Comparison of ENCODE assay signal across 15 cellular contexts in the genomic region with DNA sequence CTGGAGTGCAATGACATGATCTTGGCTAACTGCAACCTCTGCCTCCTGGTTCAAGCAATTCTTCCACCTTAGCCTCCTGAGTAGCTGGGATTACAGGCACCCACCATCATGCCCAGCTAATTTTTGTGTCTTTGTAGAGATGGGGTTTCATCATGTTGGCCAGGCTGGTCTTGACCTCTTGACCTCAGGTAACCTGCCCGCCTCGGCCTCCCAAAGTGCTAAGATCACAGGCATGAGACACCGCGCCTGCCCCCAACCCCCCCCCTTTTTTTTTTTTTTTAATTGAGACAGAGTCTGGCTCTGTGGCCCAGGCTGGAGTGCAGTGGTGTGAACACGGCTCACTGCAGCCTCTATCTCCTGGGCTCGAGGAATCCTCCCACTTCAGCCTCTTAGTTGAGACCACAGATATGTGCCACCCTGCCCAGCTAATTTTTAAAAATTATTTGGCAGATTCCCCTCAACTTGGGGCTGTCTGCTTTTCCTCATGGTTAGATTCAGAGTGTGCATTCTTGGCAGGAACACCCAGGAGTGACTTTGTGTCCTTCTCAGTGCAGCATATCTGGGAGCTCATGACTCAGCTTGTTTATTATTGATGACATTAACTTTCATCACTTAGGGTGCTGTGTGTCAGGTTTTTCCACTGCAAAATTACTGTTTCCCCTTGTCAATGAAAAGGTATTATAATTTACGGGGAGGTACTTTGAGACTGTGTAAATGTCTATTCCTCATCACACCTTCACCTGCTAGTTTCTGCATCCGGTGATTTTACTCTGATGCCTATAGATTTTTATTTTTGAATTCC. TPM values are rescaled to one million over a fixed set of nuclear protein-coding genes. Genes with fewer than 3 reads are reported as not detected.
A peak's percentile ranks its signal among the peaks of the same experiment; 100 is the strongest.
DNase-seq lines count a peak whose midpoint lies in the region; ATAC-seq, FAIRE-seq and TF ChIP-seq lines count a peak whose summit lies in the region.
"Had no signal": no experiment of that assay in that cellular context is flagged by ENCODE, and none has a peak within 500 bp of the region (broad histone marks: within the 10 kb centered on the region; RNA-seq: fewer than 3 reads in every experiment).

No MANE protein-coding gene starts in this region.

- H4K20me1 ChIP-seq in K562 (replicated peaks; ENCODE audit: control insufficient read depth, insufficient read depth, low read length): no peaks in the 10 kb centered on the region
- no peaks in the 10 kb centered on the region for H4K20me1 ChIP-seq in HepG2 (ENCODE audit: insufficient read depth, low read length)

- no peaks in the 10 kb centered on the region for H3K9me3 ChIP-seq in CD8-positive, alpha-beta memory T cell (ENCODE audit: low read length)
- H3K9me3 ChIP-seq in K562 (replicated peaks; ENCODE audit: control insufficient read depth, insufficient read depth, low read depth, low read length) (no peaks in the 10 kb centered on the region), HepG2 (ENCODE audit: low read length) (no peaks in the 10 kb centered on the region), right cardiac atrium (ENCODE audit: control insufficient read depth, low read length) (no peaks in the 10 kb centered on the region), MG63 (no peaks in the 10 kb centered on the region)

- intact Hi-C loops in K562 (cut with micrococcal nuclease): no loop called here
- intact Hi-C loops in HepG2 (cut with micrococcal nuclease; ENCODE audit: unreplicated experiment): no loop called here
- intact Hi-C loops in right cardiac atrium (cut with DNase I): no loop called here

- H3K9me1 ChIP-seq in K562 (ENCODE audit: control insufficient read depth, insufficient read depth, low read length): no peaks in the 10 kb centered on the region

- TF ChIP-seq POLR2A in K562 (conservative IDR thresholded peaks at IDR 0.05) (no peak), HepG2 (IDR thresholded peaks at IDR 0.05; ENCODE audit: insufficient read depth in 1 of 2, low read depth in 2 of 2, low read length in 2 of 2) (no peak)

- no peak overlapping the region for H3K4me3 ChIP-seq in CD8-positive, alpha-beta memory T cell (ENCODE audit: low read length)
- H3K4me3 ChIP-seq in K562 (no peak overlapping the region), HepG2 (replicated peaks in 1 of 3; ENCODE audit: insufficient read depth in 1 of 3, low read depth in 2 of 3, low read length in 3 of 3) (no peak overlapping the region), right cardiac atrium (ENCODE audit: low read length) (no peak overlapping the region), MG63 (no peak overlapping the region)

- H3K9me3 Mint-ChIP-seq in CD8-positive, alpha-beta memory T cell: no peaks in the 10 kb centered on the region
- H3K9me3 Mint-ChIP-seq: CD4-positive, alpha-beta T cell had no signal

- no peak for DNase-seq in CD8-positive, alpha-beta memory T cell
- DNase-seq in M059J (ENCODE audit: low read depth) (peak; percentile 29), K562 (ENCODE audit: extremely low read depth in 1 of 4, low spot score in 3 of 4) (peak; percentile 28 to 51 (median 44)), HepG2 (ENCODE audit: low spot score) (no peak), midbrain (lab: John Stamatoyannopoulos, UW) (no peak), right cardiac atrium (no peak), MG63 (no peak)
- DNase-seq: CD4-positive, alpha-beta T cell; H7; NCI-H1092; NCI-H187 treated with DMSO at 0.1 percent for 48 hours; NCI-H748 treated with DMSO at 0.1 percent for 48 hours; SHP77 had no signal

- TF ChIP-seq EP300 in K562 (IDR thresholded peaks at IDR 0.05; ENCODE audit: low read length) (peak; percentile 78), HepG2 (IDR thresholded peaks at IDR 0.05; ENCODE audit: low read depth in 2 of 2, low read length in 2 of 2) (no peak; a peak in 1 of 4 replicates), HepG2 (CRISPR knock-in tag; IDR thresholded peaks at IDR 0.05; ENCODE audit: borderline replicate concordance) (no peak)

- CTCF ChIA-PET in CD8-positive, alpha-beta memory T cell (lab: Charles Lee): interaction anchor here (1.3 kb wide), 1 partner anchor 11 kb away, joined by 3 read pairs; no protein-coding TSS in a partner anchor
- CTCF ChIA-PET in K562 (lab: Yijun Ruan, JAX; ENCODE audit: low intra/inter-chr PET ratio): no interaction called here
- CTCF ChIA-PET in HepG2 (lab: Yijun Ruan, JAX; ENCODE audit: low intra/inter-chr PET ratio, low total read pairs): no interaction called here

- peak overlapping the region; percentile 5; the same call in 1 of the 2 replicates for H3K4me2 ChIP-seq in K562 (ENCODE audit: insufficient read depth, low read length)
- no peak overlapping the region for H3K4me2 ChIP-seq in HepG2 (ENCODE audit: low read depth, low read length)

- peaks cover 5 to 56% (median 6%) of the 10 kb centered on the region in 3 donors for H3K36me3 Mint-ChIP-seq in CD8-positive, alpha-beta memory T cell

- H2AFZ ChIP-seq in K562 (ENCODE audit: low read depth, low read length) (peak overlapping the region; percentile 12; the same call in 1 of the 2 replicates), HepG2 (ENCODE audit: low read length) (no peak overlapping the region)

- H3K27me3 Mint-ChIP-seq in CD8-positive, alpha-beta memory T cell: no peaks in the 10 kb centered on the region
- H3K27me3 Mint-ChIP-seq: CD4-positive, alpha-beta T cell had no signal

- FAIRE-seq in K562 (lab: Jason Lieb, UNC) (peak; percentile 84), HepG2 (lab: Jason Lieb, UNC) (peak; percentile 21)

- TF ChIP-seq CTCF in K562 (IDR thresholded peaks at IDR 0.05 in 2 of 3, conservative IDR thresholded peaks at IDR 0.05 in 1 of 3; ENCODE audit: insufficient read depth in 2 of 3, low read depth in 1 of 3, low read length in 3 of 3) (no peak), HepG2 (CRISPR knock-in tag; IDR thresholded peaks at IDR 0.05) (no peak)

- peak overlapping the region; percentile 27 for H3K27ac ChIP-seq in CD8-positive, alpha-beta memory T cell (ENCODE audit: low read depth, low read length)
- peak overlapping the region; percentile 45; the same call in 2 of the 3 replicates for H3K27ac ChIP-seq in K562 (ENCODE audit: extremely low read depth, low read depth, low read length)
- peak overlapping the region; percentile 48 for H3K27ac ChIP-seq in HepG2 (ENCODE audit: extremely low read length, insufficient read depth, low read length)
- H3K27ac ChIP-seq in right cardiac atrium (ENCODE audit: low read length): no peak overlapping the region

- peak overlapping the region in 1 of 2 experiments; percentile 34; a peak in 2 of 4 replicates for H3K9ac ChIP-seq in K562 (ENCODE audit: insufficient read depth in 1 of 2, low read depth in 2 of 2, low read length in 2 of 2)
- no peak overlapping the region for H3K9ac ChIP-seq in HepG2 (ENCODE audit: insufficient read depth, low read depth, low read length)

- H3K27me3 ChIP-seq in CD8-positive, alpha-beta memory T cell (ENCODE audit: insufficient read depth, low read length, poor library complexity, severe bottlenecking): no peaks in the 10 kb centered on the region
- no peaks in the 10 kb centered on the region for H3K27me3 ChIP-seq in K562 (ENCODE audit: control insufficient read depth in 2 of 2, insufficient read depth in 2 of 2, low read length in 2 of 2)
- no peaks in the 10 kb centered on the region for H3K27me3 ChIP-seq in HepG2 (ENCODE audit: control insufficient read depth in 1 of 2, insufficient read depth in 2 of 2, low read length in 2 of 2)
- H3K27me3 ChIP-seq in right cardiac atrium (ENCODE audit: control insufficient read depth, insufficient read depth): no peaks in the 10 kb centered on the region
- no peaks in the 10 kb centered on the region for H3K27me3 ChIP-seq in MG63

- H3K4me1 Mint-ChIP-seq in CD8-positive, alpha-beta memory T cell: peaks cover 1 to 8% (median 4%) of the 10 kb centered on the region in 3 donors

- POLR2A ChIA-PET in CD8-positive, alpha-beta memory T cell (lab: Charles Lee): no interaction called here
- POLR2A ChIA-PET in K562 (lab: Yijun Ruan, JAX) (interaction anchor here (1.1 kb wide), 1 partner anchor 16 kb away, joined by 3 read pairs; no protein-coding TSS in a partner anchor), HepG2 (lab: Yijun Ruan, JAX) (interaction anchor here (0.6 to 4.7 kb wide), 6 partner anchors 10 to 47 kb away, joined by 3 to 25 read pairs (median 4); no protein-coding TSS in a partner anchor)

- WGBS in K562 (ENCODE audit: insufficient coverage, low coverage, missing lambda C conversion rate): 61% methylated on average over 5 of the region's 8 CpGs
- WGBS in HepG2 (ENCODE audit: low lambda C conversion rate): 56% methylated on average over 8 of the region's 8 CpGs
- 96% methylated on average over 8 of the region's 8 CpGs for WGBS in right cardiac atrium

- no peak overlapping the region for H3K4me3 Mint-ChIP-seq in CD8-positive, alpha-beta memory T cell
- H3K4me3 Mint-ChIP-seq: CD4-positive, alpha-beta T cell had no signal

- ATAC-seq in K562 (peak; percentile 92), HepG2 (peak; percentile 45; the same call in 2 of the 3 replicates), HG02884 (IDR thresholded peaks at IDR 0.05; ENCODE audit: unreplicated experiment) (no peak), right cardiac atrium (no peak)
- ATAC-seq: Panc1 had no signal

- peaks cover 10% of the 10 kb centered on the region for H3K36me3 ChIP-seq in CD8-positive, alpha-beta memory T cell (ENCODE audit: insufficient read depth, low read length)
- H3K36me3 ChIP-seq in K562 (ENCODE audit: control insufficient read depth, insufficient read depth, low read length) (no peaks in the 10 kb centered on the region; the same call in 2 of the 3 replicates), HepG2 (replicated peaks in 1 of 2; ENCODE audit: control insufficient read depth in 1 of 2, insufficient read depth in 2 of 2, low read length in 2 of 2) (peaks cover 0 to 10% of the 10 kb centered on the region in 2 experiments; a peak in 3 of 5 replicates), MG63 (no peaks in the 10 kb centered on the region)

- H3K4me1 ChIP-seq in CD8-positive, alpha-beta memory T cell (ENCODE audit: insufficient read depth, low read length): no peaks in the 10 kb centered on the region
- H3K4me1 ChIP-seq in K562 (replicated peaks in 1 of 2; ENCODE audit: control insufficient read depth in 2 of 2, insufficient read depth in 2 of 2, low read length in 2 of 2) (peaks cover 4 to 11% of the 10 kb centered on the region in 2 experiments; a peak in 4 of 5 replicates), HepG2 (ENCODE audit: insufficient read depth, low read length) (peaks cover 60% of the 10 kb centered on the region), right cardiac atrium (ENCODE audit: control insufficient read depth, insufficient read depth, low read length) (no peaks in the 10 kb centered on the region)

- no peaks in the 10 kb centered on the region for H3K79me2 ChIP-seq in K562 (ENCODE audit: control insufficient read depth, insufficient read depth, low read length)
- H3K79me2 ChIP-seq in HepG2 (ENCODE audit: insufficient read depth, low read length): no peaks in the 10 kb centered on the region

- no TSS peak for BruUV-seq in K562 (replicated peaks; lab: Mats Ljungman, UMichigan)
- BruUV-seq in HepG2 (replicated peaks; lab: Mats Ljungman, UMichigan): no TSS peak

- TF ChIP-seq RAD21 in K562 (CRISPR knock-in tag; conservative IDR thresholded peaks at IDR 0.05 in 1 of 2, IDR thresholded peaks at IDR 0.05 in 1 of 2) (no peak), HepG2 (CRISPR knock-in tag; IDR thresholded peaks at IDR 0.05) (no peak)

- H3K27ac Mint-ChIP-seq in CD8-positive, alpha-beta memory T cell: no peak overlapping the region
- H3K27ac Mint-ChIP-seq: CD4-positive, alpha-beta T cell had no signal

- in situ Hi-C loops in K562 (cut with MboI): no loop called here
- in situ Hi-C loops in HepG2 (cut with HindIII; ENCODE audit: extremely low pct_ligation_motif_present, low pct_unique_long_range_greater_than_20kb): no loop called here

RNA-seq across cellular contexts. Expression of gene WWP2, which starts 50.3 kb away (rescaled TPM):
- 10 to 100 TPM; 41.0 to 46.3 TPM for total RNA-seq in CD8-positive, alpha-beta memory T cell
- 50.6 TPM for polyA plus RNA-seq in CD8-positive, alpha-beta memory T cell
- 25.0 and 26.5 TPM in 2 replicates for total RNA-seq in M059J (2014; rRNA removed; shearing (Covaris generic))
- total RNA-seq in K562 (2011; cell fraction: chromatin; rRNA removed; ENCODE audit: low replicate concordance): 54.0 and 74.4 TPM in 2 replicates
- total RNA-seq in K562 (2011; cell fraction: nucleolus; rRNA removed): 33.5 and 36.6 TPM in 2 replicates
- 32.8 and 44.3 TPM in 2 replicates for total RNA-seq in K562 (2011; cell fraction: nucleoplasm; rRNA removed)
- 14.9 and 20.6 TPM in 2 replicates for total RNA-seq in K562 (2014; rRNA removed)
- total RNA-seq in K562 (2014; rRNA removed; fragmentation: Illumina TruSeq; extraction: Trizol): 14.6 and 17.4 TPM in 2 replicates
- 15.3 and 15.8 TPM in 2 replicates for total RNA-seq in K562 (2015; rRNA removed; fragmentation: Illumina TruSeq; extraction: Trizol)
- total RNA-seq in K562 (2021): 33.7 and 34.4 TPM in 2 replicates
- polyA plus RNA-seq in K562 (2011; rRNA removed): 7.1 and 8.5 TPM in 2 replicates
- 6.5 and 11.3 TPM in 2 replicates for polyA plus RNA-seq in K562 (2011; cell fraction: cytosol; rRNA removed)
- 25.1 and 34.9 TPM in 2 replicates for polyA plus RNA-seq in K562 (2011; cell fraction: nucleus; rRNA removed)
- 24.0 and 37.6 TPM in 2 replicates for polyA plus RNA-seq in K562 (2012)
- polyA plus RNA-seq in K562 (2014; fragmentation: Illumina TruSeq; extraction: Trizol): 23.1 and 27.1 TPM in 2 replicates
- polyA plus RNA-seq in K562 (2014; fragmentation: Nextera tagmentation; extraction: Ambion mirVana): 1 to 10 TPM; 1.9 to 2.0 TPM
- polyA plus RNA-seq in K562 (2014; rRNA removed): 10.7 and 12.1 TPM in 2 replicates
- 11.3 and 13.3 TPM in 2 replicates for polyA minus RNA-seq in K562 (2011; rRNA and poly(A)+ RNA removed)
- polyA minus RNA-seq in K562 (2011; cell fraction: cytosol; rRNA and poly(A)+ RNA removed): 10.2 and 17.9 TPM in 2 replicates
- 12.7 and 15.7 TPM in 2 replicates for polyA minus RNA-seq in K562 (2011; cell fraction: nucleus; rRNA and poly(A)+ RNA removed)
- total RNA-seq in HepG2 (2016; rRNA removed; fragmentation: Illumina TruSeq; extraction: Trizol): 28.2 and 31.9 TPM in 2 replicates
- total RNA-seq in HepG2 (2016; cell fraction: cytosol; rRNA removed; fragmentation: Illumina TruSeq; extraction: Trizol; ENCODE audit: low read depth): 18.6 and 20.3 TPM in 2 replicates
- 25.4 and 28.2 TPM in 2 replicates for total RNA-seq in HepG2 (2016; cell fraction: insoluble cytoplasmic fraction; rRNA removed; fragmentation: Illumina TruSeq; extraction: Trizol)
- 17.7 and 18.1 TPM in 2 replicates for total RNA-seq in HepG2 (2016; cell fraction: membrane; rRNA removed; fragmentation: Illumina TruSeq; extraction: Trizol)
- total RNA-seq in HepG2 (2016; cell fraction: nucleus; rRNA removed; fragmentation: Illumina TruSeq; extraction: Trizol): 36.0 and 41.1 TPM in 2 replicates
- polyA plus RNA-seq in HepG2 (2011; rRNA removed): 11.4 and 13.6 TPM in 2 replicates
- polyA plus RNA-seq in HepG2 (2011; cell fraction: cytosol; rRNA removed): 7.5 and 8.1 TPM in 2 replicates
- polyA plus RNA-seq in HepG2 (2011; cell fraction: nucleus; rRNA removed): 45.3 and 46.4 TPM in 2 replicates
- 25.4 and 26.4 TPM in 2 replicates for polyA plus RNA-seq in HepG2 (2012)
- 3.6 and 3.7 TPM in 2 replicates for polyA plus RNA-seq in HepG2 (2016; cell fraction: cytosol; fragmentation: Illumina TruSeq; extraction: Trizol; ENCODE audit: low read depth)
- 23.4 and 32.9 TPM in 2 replicates for polyA plus RNA-seq in HepG2 (2016; cell fraction: insoluble cytoplasmic fraction; fragmentation: Illumina TruSeq; extraction: Trizol; ENCODE audit: low read depth)
- 9.8 and 10.7 TPM in 2 replicates for polyA plus RNA-seq in HepG2 (2016; cell fraction: membrane; fragmentation: Illumina TruSeq; extraction: Trizol; ENCODE audit: low read depth)
- 61.5 and 63.2 TPM in 2 replicates for polyA plus RNA-seq in HepG2 (2016; cell fraction: nucleus; fragmentation: Illumina TruSeq; extraction: Trizol; ENCODE audit: insufficient read depth, low read depth)
- 17.8 and 29.5 TPM in 2 replicates for polyA minus RNA-seq in HepG2 (2011; rRNA and poly(A)+ RNA removed; ENCODE audit: low replicate concordance)
- 12.8 and 16.9 TPM in 2 replicates for polyA minus RNA-seq in HepG2 (2011; cell fraction: cytosol; rRNA and poly(A)+ RNA removed)
- 37.2 and 39.9 TPM in 2 replicates for polyA minus RNA-seq in HepG2 (2011; cell fraction: nucleus; rRNA and poly(A)+ RNA removed)
- 10 to 100 TPM; 18.0 to 24.6 (median 19.6) TPM for total RNA-seq in right cardiac atrium
- 11.0 TPM for polyA plus RNA-seq in right cardiac atrium
- 3.9 and 15.5 TPM in 2 replicates for total RNA-seq in MG63 (2014; rRNA removed; shearing (Covaris generic); ENCODE audit: low replicate concordance)

RNA-seq across cellular contexts. Expression of gene NOB1, which starts 57.7 kb away (rescaled TPM):
- total RNA-seq in CD8-positive, alpha-beta memory T cell: 100 to 1,000 TPM; 129 to 137 TPM
- 43.5 TPM for polyA plus RNA-seq in CD8-positive, alpha-beta memory T cell
- 14.9 and 23.5 TPM in 2 replicates for total RNA-seq in M059J (2014; rRNA removed; shearing (Covaris generic))
- total RNA-seq in K562 (2011; cell fraction: chromatin; rRNA removed; ENCODE audit: low replicate concordance): 105 and 163 TPM in 2 replicates
- 111 and 135 TPM in 2 replicates for total RNA-seq in K562 (2011; cell fraction: nucleolus; rRNA removed)
- total RNA-seq in K562 (2011; cell fraction: nucleoplasm; rRNA removed): 77.2 and 104 TPM in 2 replicates
- total RNA-seq in K562 (2014; rRNA removed) (91.1 and 91.3 TPM in 2 replicates), K562 (2014; rRNA removed; fragmentation: Illumina TruSeq; extraction: Trizol) (61.3 and 63.6 TPM in 2 replicates), K562 (2015; rRNA removed; fragmentation: Illumina TruSeq; extraction: Trizol) (81.2 and 85.7 TPM in 2 replicates), K562 (2021) (117 and 119 TPM in 2 replicates), HepG2 (2016; rRNA removed; fragmentation: Illumina TruSeq; extraction: Trizol) (47.1 and 83.5 TPM in 2 replicates), right cardiac atrium (10 to 100 TPM; 18.2 to 23.7 (median 20.9) TPM)
- polyA plus RNA-seq in K562 (2011; rRNA removed) (116 and 135 TPM in 2 replicates), K562 (2014; fragmentation: Illumina TruSeq; extraction: Trizol) (129 and 135 TPM in 2 replicates), K562 (2014; fragmentation: Nextera tagmentation; extraction: Ambion mirVana) (100 to 1,000 TPM in 1 of 2 experiments, 10 to 100 TPM in 1; 42.4 to 139 TPM), K562 (2014; rRNA removed) (148 and 150 TPM in 2 replicates), HepG2 (2011; rRNA removed) (159 and 162 TPM in 2 replicates), right cardiac atrium (14.9 TPM)
- polyA plus RNA-seq in K562 (2011; cell fraction: cytosol; rRNA removed): 157 and 178 TPM in 2 replicates
- polyA plus RNA-seq in K562 (2011; cell fraction: nucleus; rRNA removed): 86.6 and 87.3 TPM in 2 replicates
- polyA plus RNA-seq in K562 (2012): 117 and 160 TPM in 2 replicates
- polyA minus RNA-seq in K562 (2011; rRNA and poly(A)+ RNA removed): 122 and 124 TPM in 2 replicates
- 84.0 and 111 TPM in 2 replicates for polyA minus RNA-seq in K562 (2011; cell fraction: cytosol; rRNA and poly(A)+ RNA removed)
- 40.3 and 72.0 TPM in 2 replicates for polyA minus RNA-seq in K562 (2011; cell fraction: nucleus; rRNA and poly(A)+ RNA removed)
- 30.5 and 33.0 TPM in 2 replicates for total RNA-seq in HepG2 (2016; cell fraction: cytosol; rRNA removed; fragmentation: Illumina TruSeq; extraction: Trizol; ENCODE audit: low read depth)
- 48.8 and 85.3 TPM in 2 replicates for total RNA-seq in HepG2 (2016; cell fraction: insoluble cytoplasmic fraction; rRNA removed; fragmentation: Illumina TruSeq; extraction: Trizol)
- 54.4 and 54.7 TPM in 2 replicates for total RNA-seq in HepG2 (2016; cell fraction: membrane; rRNA removed; fragmentation: Illumina TruSeq; extraction: Trizol)
- total RNA-seq in HepG2 (2016; cell fraction: nucleus; rRNA removed; fragmentation: Illumina TruSeq; extraction: Trizol): 37.1 and 40.2 TPM in 2 replicates
- polyA plus RNA-seq in HepG2 (2011; cell fraction: cytosol; rRNA removed): 187 and 245 TPM in 2 replicates
- 97.8 and 101 TPM in 2 replicates for polyA plus RNA-seq in HepG2 (2011; cell fraction: nucleus; rRNA removed)
- 151 and 164 TPM in 2 replicates for polyA plus RNA-seq in HepG2 (2012)
- 53.6 and 57.2 TPM in 2 replicates for polyA plus RNA-seq in HepG2 (2016; cell fraction: cytosol; fragmentation: Illumina TruSeq; extraction: Trizol; ENCODE audit: low read depth)
- 224 and 233 TPM in 2 replicates for polyA plus RNA-seq in HepG2 (2016; cell fraction: insoluble cytoplasmic fraction; fragmentation: Illumina TruSeq; extraction: Trizol; ENCODE audit: low read depth)
- 81.4 and 91.5 TPM in 2 replicates for polyA plus RNA-seq in HepG2 (2016; cell fraction: membrane; fragmentation: Illumina TruSeq; extraction: Trizol; ENCODE audit: low read depth)
- polyA plus RNA-seq in HepG2 (2016; cell fraction: nucleus; fragmentation: Illumina TruSeq; extraction: Trizol; ENCODE audit: insufficient read depth, low read depth): 100 and 106 TPM in 2 replicates
- polyA minus RNA-seq in HepG2 (2011; rRNA and poly(A)+ RNA removed; ENCODE audit: low replicate concordance): 115 and 322 TPM in 2 replicates
- polyA minus RNA-seq in HepG2 (2011; cell fraction: cytosol; rRNA and poly(A)+ RNA removed): 172 TPM in 2 replicates
- 70.4 and 93.7 TPM in 2 replicates for polyA minus RNA-seq in HepG2 (2011; cell fraction: nucleus; rRNA and poly(A)+ RNA removed)
- total RNA-seq in MG63 (2014; rRNA removed; shearing (Covaris generic); ENCODE audit: low replicate concordance): 52.8 and 79.0 TPM in 2 replicates

Comparison
In these comparisons a context has a peak if more than half of its experiments do, and no peak if none do; other contexts are left out.
1. DNase-seq: peak in M059J (single experiment) and K562 (4 of 4); none in CD8-positive, alpha-beta memory T cell (0 of 5), HepG2 (single experiment), midbrain (single experiment), right cardiac atrium (0 of 3) and MG63 (single experiment).
2. ATAC-seq: peak in K562 (single experiment) and HepG2 (single experiment); none in HG02884 (single experiment) and right cardiac atrium (0 of 2).